1 cellular context compared by ENCODE assay signal in the genomic region with DNA sequence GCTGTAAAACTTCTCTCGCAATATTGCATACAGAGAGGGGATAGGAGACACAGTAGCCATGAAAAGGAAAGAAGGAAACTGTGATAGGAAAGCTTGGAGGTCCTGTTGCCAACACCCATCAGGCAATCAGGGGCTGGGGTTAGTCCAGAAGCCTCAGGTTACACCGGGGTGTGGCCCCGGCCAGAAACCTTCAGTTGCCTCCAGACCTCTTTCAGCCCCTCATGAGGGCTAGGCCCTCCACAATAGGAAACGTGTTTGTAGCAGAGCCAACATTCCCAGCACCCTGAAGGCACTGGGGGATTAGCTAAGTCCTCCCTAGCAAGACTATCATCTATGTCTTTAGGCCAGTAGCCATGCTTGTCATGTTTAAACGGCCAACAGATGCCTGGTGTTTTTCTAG.
TF ChIP-seq lines count a peak whose summit lies in the region.

No MANE protein-coding gene starts in this region.

TF ChIP-seq in IMR-90, 13 proteins besides CTCF, POLR2A, EP300 and RAD21:
- TF ChIP-seq RCOR1 (IDR thresholded peaks at IDR 0.05; ENCODE audit: insufficient replicate concordance, low read length) (no peak), FOS (IDR thresholded peaks at IDR 0.05; ENCODE audit: low read depth, low read length) (no peak), MAZ (IDR thresholded peaks at IDR 0.05; ENCODE audit: borderline replicate concordance, low read depth, low read length) (no peak), MAFK (IDR thresholded peaks at IDR 0.05; ENCODE audit: low read depth, low read length) (no peak), CHD1 (IDR thresholded peaks at IDR 0.05; ENCODE audit: low read depth, low read length) (no peak), NFE2L2 (IDR thresholded peaks at IDR 0.05; ENCODE audit: low read depth, low read length) (no peak), CEBPB (IDR thresholded peaks at IDR 0.05; ENCODE audit: low read depth, low read length) (no peak), BHLHE40 (IDR thresholded peaks at IDR 0.05; ENCODE audit: low read depth, low read length) (no peak), SMC3 (IDR thresholded peaks at IDR 0.05; ENCODE audit: low read depth, low read length) (no peak), RFX5 (IDR thresholded peaks at IDR 0.05; ENCODE audit: low read depth, low read length) (no peak), MXI1 (IDR thresholded peaks at IDR 0.05; ENCODE audit: borderline replicate concordance, low read depth, low read length) (no peak)
- TF ChIP-seq, protein P1, sequence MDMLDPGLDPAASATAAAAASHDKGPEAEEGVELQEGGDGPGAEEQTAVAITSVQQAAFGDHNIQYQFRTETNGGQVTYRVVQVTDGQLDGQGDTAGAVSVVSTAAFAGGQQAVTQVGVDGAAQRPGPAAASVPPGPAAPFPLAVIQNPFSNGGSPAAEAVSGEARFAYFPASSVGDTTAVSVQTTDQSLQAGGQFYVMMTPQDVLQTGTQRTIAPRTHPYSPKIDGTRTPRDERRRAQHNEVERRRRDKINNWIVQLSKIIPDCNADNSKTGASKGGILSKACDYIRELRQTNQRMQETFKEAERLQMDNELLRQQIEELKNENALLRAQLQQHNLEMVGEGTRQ (IDR thresholded peaks at IDR 0.05; ENCODE audit: low read depth, low read length): no peak
- TF ChIP-seq, protein P2, sequence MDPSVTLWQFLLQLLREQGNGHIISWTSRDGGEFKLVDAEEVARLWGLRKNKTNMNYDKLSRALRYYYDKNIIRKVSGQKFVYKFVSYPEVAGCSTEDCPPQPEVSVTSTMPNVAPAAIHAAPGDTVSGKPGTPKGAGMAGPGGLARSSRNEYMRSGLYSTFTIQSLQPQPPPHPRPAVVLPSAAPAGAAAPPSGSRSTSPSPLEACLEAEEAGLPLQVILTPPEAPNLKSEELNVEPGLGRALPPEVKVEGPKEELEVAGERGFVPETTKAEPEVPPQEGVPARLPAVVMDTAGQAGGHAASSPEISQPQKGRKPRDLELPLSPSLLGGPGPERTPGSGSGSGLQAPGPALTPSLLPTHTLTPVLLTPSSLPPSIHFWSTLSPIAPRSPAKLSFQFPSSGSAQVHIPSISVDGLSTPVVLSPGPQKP (IDR thresholded peaks at IDR 0.05; ENCODE audit: borderline replicate concordance, low read depth, low read length): no peak
TF ChIP-seq in IMR-90: peak in this region for 0.
